Comparison of ENCODE assay signal across 1 cellular context in the genomic region with DNA sequence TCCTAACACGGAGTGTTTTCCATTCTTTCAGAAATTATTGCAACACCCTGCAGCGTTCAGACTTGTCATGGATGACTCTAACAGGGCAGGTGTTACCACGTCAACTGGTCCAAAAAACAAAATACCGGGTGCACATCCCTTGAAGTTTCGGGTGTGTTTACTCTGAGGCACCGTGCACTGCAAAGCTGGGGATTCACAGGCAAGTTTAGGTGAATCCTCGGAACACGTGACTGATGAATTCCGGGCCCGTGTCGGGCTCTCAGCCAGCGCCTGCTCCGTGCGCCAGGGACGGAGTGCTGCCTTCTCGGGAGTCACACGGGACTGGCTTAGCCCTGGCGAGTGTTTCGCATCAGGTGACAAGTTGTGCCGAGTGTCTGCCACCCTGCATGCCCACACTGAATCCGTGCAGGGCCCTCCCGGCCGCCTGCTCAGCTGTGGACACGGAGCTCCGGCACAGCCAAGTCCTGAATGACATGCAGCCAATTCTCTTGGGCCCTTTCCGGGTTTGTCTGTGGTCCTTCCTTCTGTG.
TF ChIP-seq lines count a peak whose summit lies in the region.

No MANE protein-coding gene starts in this region.

TF ChIP-seq in HepG2, 621 proteins besides CTCF, POLR2A, EP300 and RAD21 (continued from another document):
- TF ChIP-seq, protein P1, sequence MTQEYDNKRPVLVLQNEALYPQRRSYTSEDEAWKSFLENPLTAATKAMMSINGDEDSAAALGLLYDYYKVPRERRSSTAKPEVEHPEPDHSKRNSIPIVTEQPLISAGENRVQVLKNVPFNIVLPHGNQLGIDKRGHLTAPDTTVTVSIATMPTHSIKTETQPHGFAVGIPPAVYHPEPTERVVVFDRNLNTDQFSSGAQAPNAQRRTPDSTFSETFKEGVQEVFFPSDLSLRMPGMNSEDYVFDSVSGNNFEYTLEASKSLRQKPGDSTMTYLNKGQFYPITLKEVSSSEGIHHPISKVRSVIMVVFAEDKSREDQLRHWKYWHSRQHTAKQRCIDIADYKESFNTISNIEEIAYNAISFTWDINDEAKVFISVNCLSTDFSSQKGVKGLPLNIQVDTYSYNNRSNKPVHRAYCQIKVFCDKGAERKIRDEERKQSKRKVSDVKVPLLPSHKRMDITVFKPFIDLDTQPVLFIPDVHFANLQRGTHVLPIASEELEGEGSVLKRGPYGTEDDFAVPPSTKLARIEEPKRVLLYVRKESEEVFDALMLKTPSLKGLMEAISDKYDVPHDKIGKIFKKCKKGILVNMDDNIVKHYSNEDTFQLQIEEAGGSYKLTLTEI (CRISPR knock-in tag; conservative IDR thresholded peaks at IDR 0.05): no peak
TF ChIP-seq in HepG2: peak in this region for 0.
